ENCODE assay signal across 9 cellular contexts in the genomic region with DNA sequence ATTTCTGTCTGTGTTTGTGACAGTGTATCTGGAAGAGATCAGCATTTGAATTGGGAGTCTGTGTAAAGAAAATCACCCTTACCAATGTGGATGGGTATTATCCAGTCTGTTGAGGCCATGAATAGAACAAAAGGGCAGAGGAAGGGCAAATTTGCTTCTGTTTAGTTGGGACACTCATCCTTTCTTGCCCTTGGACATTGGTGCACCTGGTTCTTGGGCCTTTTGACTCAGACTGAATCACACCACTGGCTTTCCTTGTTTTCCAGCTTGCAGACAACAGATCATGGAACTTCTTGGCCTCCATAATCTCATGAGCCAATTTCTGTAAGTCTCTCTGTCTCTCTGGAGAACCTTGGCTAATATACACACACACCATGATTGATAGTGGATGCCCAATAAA.
"Had no signal": no experiment of that assay in that cellular context is flagged by ENCODE, and none has a peak within 500 bp of the region (broad histone marks: within the 10 kb centered on the region; RNA-seq: fewer than 3 reads in every experiment).

No MANE protein-coding gene starts in this region.

- FAIRE-seq: H1, H54, HTR-8/SVneo, K562 had no signal

- DNase-seq: H9, HCEC 1CT, IMR-90 had no signal

- H3K4me2 ChIP-seq: GM23338 had no signal

- ATAC-seq: GM23338, K562 had no signal

- H3K27ac ChIP-seq: HL-60 had no signal

- H2AFZ ChIP-seq: GM23338 had no signal

- H3K4me3 ChIP-seq: GM23338, K562 had no signal
